1 cellular context compared by ENCODE assay signal in the genomic region with DNA sequence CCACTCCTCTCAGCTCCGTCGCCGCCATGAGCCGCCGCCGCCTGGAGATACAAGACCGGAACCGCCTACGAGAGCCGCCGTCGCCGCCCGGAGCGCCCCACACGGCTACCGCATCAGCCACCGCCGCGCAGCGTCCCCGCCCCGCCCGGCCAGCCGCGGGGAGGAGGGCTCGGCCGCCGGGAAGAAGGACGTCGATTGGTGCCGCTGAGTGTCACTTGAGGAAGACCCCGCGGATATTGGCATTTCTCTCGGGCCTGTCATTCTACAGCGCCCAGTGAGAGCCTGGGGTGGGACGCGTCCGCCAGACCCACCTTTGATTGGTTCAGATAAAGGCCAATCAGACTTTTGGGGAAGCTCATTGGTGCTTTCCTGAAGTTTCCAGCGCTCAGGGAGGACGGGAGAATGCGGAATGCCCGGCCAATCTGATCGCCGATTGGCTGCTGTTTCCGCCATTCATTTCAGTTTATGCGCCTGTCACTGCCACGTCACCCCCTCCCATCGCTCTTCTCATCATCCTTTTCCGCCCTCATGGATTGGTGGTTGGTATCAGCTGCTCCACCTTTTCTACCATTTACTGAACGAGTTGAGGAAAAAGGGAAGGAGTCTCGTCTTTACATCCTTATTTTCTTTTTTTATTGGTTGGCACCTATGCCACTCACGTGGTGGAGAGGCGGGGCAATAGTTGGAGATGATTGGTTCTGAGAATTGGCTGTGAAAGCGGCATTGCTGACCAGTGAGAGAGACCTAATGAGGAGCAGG.
TF ChIP-seq lines count a peak whose summit lies in the region.

A gene with protein sequence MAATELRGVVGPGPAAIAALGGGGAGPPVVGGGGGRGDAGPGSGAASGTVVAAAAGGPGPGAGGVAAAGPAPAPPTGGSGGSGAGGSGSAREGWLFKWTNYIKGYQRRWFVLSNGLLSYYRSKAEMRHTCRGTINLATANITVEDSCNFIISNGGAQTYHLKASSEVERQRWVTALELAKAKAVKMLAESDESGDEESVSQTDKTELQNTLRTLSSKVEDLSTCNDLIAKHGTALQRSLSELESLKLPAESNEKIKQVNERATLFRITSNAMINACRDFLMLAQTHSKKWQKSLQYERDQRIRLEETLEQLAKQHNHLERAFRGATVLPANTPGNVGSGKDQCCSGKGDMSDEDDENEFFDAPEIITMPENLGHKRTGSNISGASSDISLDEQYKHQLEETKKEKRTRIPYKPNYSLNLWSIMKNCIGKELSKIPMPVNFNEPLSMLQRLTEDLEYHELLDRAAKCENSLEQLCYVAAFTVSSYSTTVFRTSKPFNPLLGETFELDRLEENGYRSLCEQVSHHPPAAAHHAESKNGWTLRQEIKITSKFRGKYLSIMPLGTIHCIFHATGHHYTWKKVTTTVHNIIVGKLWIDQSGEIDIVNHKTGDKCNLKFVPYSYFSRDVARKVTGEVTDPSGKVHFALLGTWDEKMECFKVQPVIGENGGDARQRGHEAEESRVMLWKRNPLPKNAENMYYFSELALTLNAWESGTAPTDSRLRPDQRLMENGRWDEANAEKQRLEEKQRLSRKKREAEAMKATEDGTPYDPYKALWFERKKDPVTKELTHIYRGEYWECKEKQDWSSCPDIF (minus strand): TSS at position 138 of the 759 bp plus-strand sequence. CDS start 110 bp downstream, at position 28.

TF ChIP-seq in GM23338, 12 proteins besides CTCF, POLR2A, EP300 and RAD21 (continued from another document):
- TF ChIP-seq, protein P1, sequence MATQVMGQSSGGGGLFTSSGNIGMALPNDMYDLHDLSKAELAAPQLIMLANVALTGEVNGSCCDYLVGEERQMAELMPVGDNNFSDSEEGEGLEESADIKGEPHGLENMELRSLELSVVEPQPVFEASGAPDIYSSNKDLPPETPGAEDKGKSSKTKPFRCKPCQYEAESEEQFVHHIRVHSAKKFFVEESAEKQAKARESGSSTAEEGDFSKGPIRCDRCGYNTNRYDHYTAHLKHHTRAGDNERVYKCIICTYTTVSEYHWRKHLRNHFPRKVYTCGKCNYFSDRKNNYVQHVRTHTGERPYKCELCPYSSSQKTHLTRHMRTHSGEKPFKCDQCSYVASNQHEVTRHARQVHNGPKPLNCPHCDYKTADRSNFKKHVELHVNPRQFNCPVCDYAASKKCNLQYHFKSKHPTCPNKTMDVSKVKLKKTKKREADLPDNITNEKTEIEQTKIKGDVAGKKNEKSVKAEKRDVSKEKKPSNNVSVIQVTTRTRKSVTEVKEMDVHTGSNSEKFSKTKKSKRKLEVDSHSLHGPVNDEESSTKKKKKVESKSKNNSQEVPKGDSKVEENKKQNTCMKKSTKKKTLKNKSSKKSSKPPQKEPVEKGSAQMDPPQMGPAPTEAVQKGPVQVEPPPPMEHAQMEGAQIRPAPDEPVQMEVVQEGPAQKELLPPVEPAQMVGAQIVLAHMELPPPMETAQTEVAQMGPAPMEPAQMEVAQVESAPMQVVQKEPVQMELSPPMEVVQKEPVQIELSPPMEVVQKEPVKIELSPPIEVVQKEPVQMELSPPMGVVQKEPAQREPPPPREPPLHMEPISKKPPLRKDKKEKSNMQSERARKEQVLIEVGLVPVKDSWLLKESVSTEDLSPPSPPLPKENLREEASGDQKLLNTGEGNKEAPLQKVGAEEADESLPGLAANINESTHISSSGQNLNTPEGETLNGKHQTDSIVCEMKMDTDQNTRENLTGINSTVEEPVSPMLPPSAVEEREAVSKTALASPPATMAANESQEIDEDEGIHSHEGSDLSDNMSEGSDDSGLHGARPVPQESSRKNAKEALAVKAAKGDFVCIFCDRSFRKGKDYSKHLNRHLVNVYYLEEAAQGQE (IDR thresholded peaks at IDR 0.05; ENCODE audit: unreplicated experiment): no peak
- TF ChIP-seq CREB1 (CRISPR knock-in tag; IDR thresholded peaks at IDR 0.05; ENCODE audit: low read depth): peak; percentile 95
- no peak for TF ChIP-seq JUNB (IDR thresholded peaks at IDR 0.05; ENCODE audit: unreplicated experiment)
- TF ChIP-seq POLR2AphosphoS5 (IDR thresholded peaks at IDR 0.05; ENCODE audit: low read depth): peak; percentile 58
